ENCODE assay signal across 8 cellular contexts in genomic region chr17:42555122-42555622, GRCh38. TPM values are rescaled to one million over a fixed set of nuclear protein-coding genes. Genes with fewer than 3 reads are reported as not detected.
DNase-seq lines count a peak whose midpoint lies in the region; ATAC-seq, FAIRE-seq and TF ChIP-seq lines count a peak whose summit lies in the region.

No MANE protein-coding gene starts in this region.

- no peaks in the 10 kb centered on the region for H3K9me3 ChIP-seq in GM23248 (ENCODE audit: low read depth)
- no peaks in the 10 kb centered on the region for H3K9me3 ChIP-seq in heart left ventricle

- H3K4me3 Mint-ChIP-seq in WTC11 = peak overlapping the region; percentile 85

- H3K27me3 Mint-ChIP-seq in WTC11 (ENCODE audit: low read depth) = no peaks in the 10 kb centered on the region

- H3K36me3 ChIP-seq in GM23248 (ENCODE audit: low read depth) (no peaks in the 10 kb centered on the region), heart left ventricle (peaks cover 0 to 5% (median 0%) of the 10 kb centered on the region in 9 donors)

- peaks cover 12% of the 10 kb centered on the region for H3K4me1 Mint-ChIP-seq in WTC11

- H3K27me3 ChIP-seq in GM23248 (replicated peaks; ENCODE audit: insufficient read depth) (no peaks in the 10 kb centered on the region), heart left ventricle (no peaks in the 10 kb centered on the region)

- DNase-seq in GM23248 = no peak
- DNase-seq in WTC11 (ENCODE audit: low spot score) = no peak
- no peak for DNase-seq in heart left ventricle
- no peak for DNase-seq in skeletal muscle cell (ENCODE audit: low read depth)
- DNase-seq in RCC 7860 (ENCODE audit: low spot score) = no peak
- no peak for DNase-seq in 8988T
- DNase-seq in NCI-H1105 (lab: John Stamatoyannopoulos, UW) = no peak

- in situ Hi-C loops in GM23248 (cut with MboI) = no loop called here

- POLR2A ChIA-PET in WTC11 (lab: Charles Lee) = interaction anchor here (0.6 to 1.3 kb wide), 4 partner anchors 15 to 128 kb away, joined by 3 to 4 read pairs (median 3); partner anchors contain the start of gene TUBG1

- intact Hi-C loops in heart left ventricle (cut with DNase I) = no loop called here

- peaks cover 29% of the 10 kb centered on the region for H3K79me2 ChIP-seq in GM23248 (ENCODE audit: insufficient read depth)

- ATAC-seq in WTC11 = no peak
- ATAC-seq in heart left ventricle = no peak
- no peak for ATAC-seq in HG03469 (IDR thresholded peaks at IDR 0.05; ENCODE audit: unreplicated experiment)

- H3K4me3 ChIP-seq in GM23248 = peak overlapping the region; percentile 86
- H3K4me3 ChIP-seq in heart left ventricle = peak overlapping the region; percentile 65 to 98 (median 82)
- H3K4me3 ChIP-seq in skeletal muscle cell (ENCODE audit: low read depth, low read length) = peak overlapping the region; percentile 71

- H3K27ac ChIP-seq in GM23248 (peak overlapping the region; percentile 43), heart left ventricle (peak overlapping the region; percentile 76 to 97 (median 88))

- no peak for TF ChIP-seq POLR2A in heart left ventricle (IDR thresholded peaks at IDR 0.05)

- CTCF ChIA-PET in WTC11 (lab: Charles Lee) = interaction anchor here (0.6 to 2.6 kb wide), 11 partner anchors 9 to 535 kb away, joined by 3 to 22 read pairs (median 5); partner anchors contain the start of genes CNTNAP1, NKIRAS2 and PSMC3IP

- peak overlapping the region; percentile 91 for H3K4me2 ChIP-seq in GM23248 (ENCODE audit: unreplicated experiment)

- no peaks in the 10 kb centered on the region for H3K36me3 Mint-ChIP-seq in WTC11

- H3K4me1 ChIP-seq in GM23248 (ENCODE audit: insufficient read depth) (0 out of 2 replicates have a peak, but pooled peaks cover 7% of the 10 kb centered on the region), heart left ventricle (peaks cover 0 to 28% (median 15%) of the 10 kb centered on the region in 12 donors)

- H3K9me2 ChIP-seq in GM23248 (ENCODE audit: insufficient read depth) = no peaks in the 10 kb centered on the region

- WGBS in GM23248 (ENCODE audit: low coverage in 1 of 2, low lambda C conversion rate in 2 of 2, missing lambda C conversion rate in 2 of 2), 2 experiments = 26 to 27% methylated on average over 4 of the region's 4 CpGs
- WGBS in heart left ventricle, 4 donors = 21 to 28% (median 23%) methylated on average over 4 of the region's 4 CpGs

- FAIRE-seq in RCC 7860 (lab: Jason Lieb, UNC) = no peak

- no peak overlapping the region for H3K27ac Mint-ChIP-seq in WTC11

- peak overlapping the region; percentile 85 for H2AFZ ChIP-seq in GM23248

- peak overlapping the region; percentile 91 for H3K9ac ChIP-seq in GM23248

- H3F3A ChIP-seq in GM23248 (ENCODE audit: insufficient read depth) = peaks cover 6% of the 10 kb centered on the region; the same call in 1 of the 2 replicates

- no peaks in the 10 kb centered on the region for H4K20me1 ChIP-seq in GM23248 (ENCODE audit: insufficient read depth)

- no peaks in the 10 kb centered on the region for H3K9me3 Mint-ChIP-seq in WTC11

- TF ChIP-seq CTCF in WTC11 (IDR thresholded peaks at IDR 0.05) (no peak), heart left ventricle (IDR thresholded peaks at IDR 0.05) (no peak)

TF ChIP-seq in WTC11, 78 proteins besides CTCF, POLR2A, EP300 and RAD21:
- TF ChIP-seq ZNF121 (CRISPR knock-in tag; IDR thresholded peaks at IDR 0.05) (peak; percentile 86; the same call in 1 of the 2 replicates), ESRRA (CRISPR knock-in tag; IDR thresholded peaks at IDR 0.05; ENCODE audit: borderline replicate concordance) (no peak), ZNF219 (CRISPR knock-in tag; IDR thresholded peaks at IDR 0.05; ENCODE audit: borderline replicate concordance) (no peak), ERG (CRISPR knock-in tag; IDR thresholded peaks at IDR 0.05) (no peak), ZNF138 (CRISPR knock-in tag; conservative IDR thresholded peaks at IDR 0.05) (no peak), GRHL2 (CRISPR knock-in tag; IDR thresholded peaks at IDR 0.05; ENCODE audit: insufficient replicate concordance, severe bottlenecking) (no peak), ZNF281 (CRISPR knock-in tag; IDR thresholded peaks at IDR 0.05) (no peak), NR2C2 (CRISPR knock-in tag; IDR thresholded peaks at IDR 0.05) (no peak), MYBL2 (CRISPR knock-in tag; IDR thresholded peaks at IDR 0.05) (no peak), IRF2 (CRISPR knock-in tag; IDR thresholded peaks at IDR 0.05; ENCODE audit: borderline replicate concordance, low read depth) (no peak), NFE2L1 (CRISPR knock-in tag; IDR thresholded peaks at IDR 0.05) (no peak), TEAD4 (CRISPR knock-in tag; IDR thresholded peaks at IDR 0.05) (no peak), ZNF232 (CRISPR knock-in tag; IDR thresholded peaks at IDR 0.05) (no peak), GABPB1 (CRISPR knock-in tag; IDR thresholded peaks at IDR 0.05) (no peak), CDX4 (CRISPR knock-in tag; IDR thresholded peaks at IDR 0.05; ENCODE audit: borderline replicate concordance) (no peak), SMAD3 (CRISPR knock-in tag; IDR thresholded peaks at IDR 0.05; ENCODE audit: borderline replicate concordance) (no peak), GTF2I (CRISPR knock-in tag; conservative IDR thresholded peaks at IDR 0.05) (peak; percentile 58; the same call in 1 of the 2 replicates)

RNA-seq across cellular contexts. Expression of gene HSD17B1, which starts 2.4 kb away (rescaled TPM):
- total RNA-seq in GM23248 (2014; rRNA removed; shearing (Covaris generic)) = 0.76 and 2.3 TPM in 2 replicates
- 2.6 and 3.0 TPM in 2 replicates for polyA plus RNA-seq in GM23248 (2016; fragmentation: Nextera tagmentation; extraction: Ambion mirVana)
- total RNA-seq in WTC11 (2021) = 1.5 to 1.6 TPM (median 1.5 TPM) in 3 replicates
- 1 to 10 TPM in 3 of 9 donors, under 1 TPM in 5, not detected in 1; 0.32 to 1.7 (median 0.97) TPM for total RNA-seq in heart left ventricle
- polyA plus RNA-seq in heart left ventricle = 1 to 10 TPM; 1.2 to 1.8 TPM

RNA-seq across cellular contexts. Expression of gene COASY, which starts 6.8 kb away (rescaled TPM):
- 19.2 and 22.7 TPM in 2 replicates for total RNA-seq in GM23248 (2014; rRNA removed; shearing (Covaris generic))
- 50.1 and 56.9 TPM in 2 replicates for polyA plus RNA-seq in GM23248 (2016; fragmentation: Nextera tagmentation; extraction: Ambion mirVana)
- 106 to 131 TPM (median 113 TPM) in 3 replicates for total RNA-seq in WTC11 (2021)
- 10 to 100 TPM; 24.3 to 50.4 (median 33.2) TPM for total RNA-seq in heart left ventricle
- polyA plus RNA-seq in heart left ventricle = 10 to 100 TPM; 37.5 to 59.1 TPM

RNA-seq across cellular contexts. Expression of gene MLX, which starts 11.7 kb away (rescaled TPM):
- total RNA-seq in GM23248 (2014; rRNA removed; shearing (Covaris generic)) = 29.3 and 30.8 TPM in 2 replicates
- 37.0 and 39.3 TPM in 2 replicates for polyA plus RNA-seq in GM23248 (2016; fragmentation: Nextera tagmentation; extraction: Ambion mirVana)
- 26.9 to 34.9 TPM (median 30.1 TPM) in 3 replicates for total RNA-seq in WTC11 (2021)
- 10 to 100 TPM; 48.1 to 76.2 (median 57.9) TPM for total RNA-seq in heart left ventricle
- polyA plus RNA-seq in heart left ventricle = 10 to 100 TPM; 53.1 to 71.7 TPM

RNA-seq across cellular contexts. Expression of gene NAGLU, which starts 19.1 kb away (rescaled TPM):
- total RNA-seq in GM23248 (2014; rRNA removed; shearing (Covaris generic)) = 68.1 and 83.1 TPM in 2 replicates
- polyA plus RNA-seq in GM23248 (2016; fragmentation: Nextera tagmentation; extraction: Ambion mirVana) (36.8 and 39.4 TPM in 2 replicates), heart left ventricle (10 to 100 TPM; 10.4 to 19.1 TPM)
- total RNA-seq in WTC11 (2021) (28.9 to 39.3 TPM (median 30.4 TPM) in 3 replicates), heart left ventricle (10 to 100 TPM in 8 of 9 donors, 1 to 10 TPM in 1; 8.4 to 22.0 (median 12.5) TPM)

RNA-seq across cellular contexts. Expression of gene PSMC3IP, which starts 22.4 kb away (rescaled TPM):
- total RNA-seq in GM23248 (2014; rRNA removed; shearing (Covaris generic)) = 8.2 and 8.9 TPM in 2 replicates
- polyA plus RNA-seq in GM23248 (2016; fragmentation: Nextera tagmentation; extraction: Ambion mirVana) (11.1 and 12.0 TPM in 2 replicates), heart left ventricle (1 to 10 TPM; 2.1 to 2.9 TPM)
- total RNA-seq in WTC11 (2021) (20.1 to 23.3 TPM (median 21.6 TPM) in 3 replicates), heart left ventricle (1 to 10 TPM in 7 of 9 donors, under 1 TPM in 2; 0.71 to 4.1 (median 2.0) TPM)
